Comparison of ENCODE assay signal across 26 cellular contexts in the genomic region with DNA sequence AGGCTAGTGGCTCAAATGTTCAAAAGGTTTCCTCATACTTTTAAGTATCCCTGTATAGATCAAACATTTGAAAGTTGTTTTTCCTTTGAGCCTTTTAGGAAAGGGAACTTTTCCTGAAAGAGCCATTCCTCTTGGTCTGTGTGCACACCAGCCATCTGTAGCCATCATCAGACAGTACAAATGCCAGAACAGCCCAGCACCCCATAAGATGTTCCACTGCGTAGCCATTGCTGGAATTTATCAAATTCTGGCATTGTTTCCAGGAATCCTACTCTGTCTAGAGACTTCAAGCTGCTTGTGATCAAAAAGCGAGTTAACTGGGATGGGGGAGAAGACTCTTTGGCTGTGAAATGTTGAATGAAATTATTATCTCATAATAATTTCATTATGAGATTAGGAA.
A peak's percentile ranks its signal among the peaks of the same experiment; 100 is the strongest.
DNase-seq lines count a peak whose midpoint lies in the region; TF ChIP-seq lines count a peak whose summit lies in the region.
"Had no signal": no experiment of that assay in that cellular context is flagged by ENCODE, and none has a peak within 500 bp of the region (broad histone marks: within the 10 kb centered on the region; RNA-seq: fewer than 3 reads in every experiment).

No MANE protein-coding gene starts in this region.

- WGBS in SK-N-SH (ENCODE audit: low lambda C conversion rate), result 43% methylated on average over 2 of the region's 2 CpGs

- no peak overlapping the region for H3K9ac ChIP-seq in SK-N-SH

- no peak overlapping the region for H3K4me3 ChIP-seq in SK-N-SH (ENCODE audit: low read depth in 2 of 2, low read length in 1 of 2)
- no peak overlapping the region for H3K4me3 ChIP-seq in muscle layer of duodenum (ENCODE audit: low read depth in 1 of 2, low read length in 2 of 2)
- H3K4me3 ChIP-seq: A549, right lobe of liver, SJSA1, thyroid gland had no signal

- no peaks in the 10 kb centered on the region for H3K9me2 ChIP-seq in SK-N-SH

- no peaks in the 10 kb centered on the region for H3K79me2 ChIP-seq in SK-N-SH (ENCODE audit: insufficient read depth)

- no peak overlapping the region for H3K4me2 ChIP-seq in SK-N-SH
- H3K4me2 ChIP-seq: A549 had no signal

- no peaks in the 10 kb centered on the region for H3K36me3 ChIP-seq in SK-N-SH (replicated peaks in 1 of 2; ENCODE audit: control insufficient read depth in 1 of 2, insufficient read depth in 2 of 2, low read length in 1 of 2)
- no peaks in the 10 kb centered on the region for H3K36me3 ChIP-seq in muscle layer of duodenum (ENCODE audit: control insufficient read depth in 1 of 2, insufficient read depth in 2 of 2, low read length in 2 of 2)
- H3K36me3 ChIP-seq: neutrophil, right lobe of liver, SJSA1, thyroid gland had no signal

- no peaks in the 10 kb centered on the region for H3F3A ChIP-seq in SK-N-SH (replicated peaks; ENCODE audit: insufficient read depth)

- peak overlapping the region in 1 of 2 experiments; percentile 61; a peak in 2 of 4 replicates for H3K27ac ChIP-seq in SK-N-SH (ENCODE audit: low read depth in 2 of 2, low read length in 1 of 2)
- H3K27ac ChIP-seq in muscle layer of duodenum (ENCODE audit: low read length), result peak overlapping the region; percentile 34
- H3K27ac ChIP-seq: A549, neutrophil, right lobe of liver, SJSA1 had no signal

- no peak for TF ChIP-seq CTCF in SK-N-SH (IDR thresholded peaks at IDR 0.05)

- TF ChIP-seq EP300 in SK-N-SH (IDR thresholded peaks at IDR 0.05; ENCODE audit: borderline replicate concordance in 1 of 2, low read depth in 1 of 2, low read length in 1 of 2), result no peak

- TF ChIP-seq RAD21 in SK-N-SH (IDR thresholded peaks at IDR 0.05; ENCODE audit: low read length), result no peak

- DNase-seq in AG08396 (ENCODE audit: low spot score) (peak; percentile 30), SK-N-SH (no peak), fibroblast of peridontal ligament (ENCODE audit: extremely low read depth) (peak; percentile 42), NOMO-1 treated with DMSO at 0.1 percent for 48 hours (lab: John Stamatoyannopoulos, UW; ENCODE audit: unreplicated experiment) (no peak), NCI-H2196 treated with DMSO at 0.1 percent for 48 hours (lab: John Stamatoyannopoulos, UW; ENCODE audit: unreplicated experiment) (no peak), dedifferentiated amniotic fluid mesenchymal stem cell (ENCODE audit: extremely low spot score) (no peak)
- no peak for DNase-seq in activated CD8-positive, alpha-beta memory T cell treated with anti-CD3 and anti-CD28 coated beads, Interleukin-2, amount 50 U/mL, for 48 hours
- DNase-seq: activated CD4-positive, alpha-beta T cell treated with anti-CD3 and anti-CD28 coated beads, Interleukin-2, amount 10 ng/mL, durations not matched to agents 24 days and 14 days; activated gamma-delta T cell; activated naive CD8-positive, alpha-beta T cell treated with anti-CD3 and anti-CD28 coated beads for 36 hours; activated T-cell treated with anti-CD3 and anti-CD28 coated beads, Interleukin-2, amount 50 U/mL, for 24 hours; aorta; cortex of kidney; effector memory CD8-positive, alpha-beta T cell; Kasumi-1; left colon; NCI-H1436; NCI-H510A; right lobe of liver; stimulated activated CD4-positive, alpha-beta T cell treated with anti-CD3 and anti-CD28 coated beads, Interleukin-4, amount 100 ng/mL, for 1 hour; T-helper 1 cell; thyroid gland had no signal

- no peak overlapping the region for H2AFZ ChIP-seq in SK-N-SH (ENCODE audit: low read depth)

- CTCF ChIA-PET in SK-N-SH (lab: Yijun Ruan, JAX), result interaction anchor here (1.0 kb wide), 1 partner anchor 185 kb away, joined by 3 read pairs; no protein-coding TSS in a partner anchor

- POLR2A ChIA-PET in SK-N-SH (lab: Yijun Ruan, JAX), result no interaction called here

- H3K9me3 ChIP-seq in SK-N-SH (no peaks in the 10 kb centered on the region), muscle layer of duodenum (ENCODE audit: control insufficient read depth in 1 of 2, low read length in 2 of 2) (no peaks in the 10 kb centered on the region)
- H3K9me3 ChIP-seq: A549, neutrophil, right lobe of liver, SJSA1, thyroid gland had no signal

- no peaks in the 10 kb centered on the region for H3K27me3 ChIP-seq in SK-N-SH (ENCODE audit: insufficient read depth)
- no peaks in the 10 kb centered on the region for H3K27me3 ChIP-seq in muscle layer of duodenum (ENCODE audit: low read depth, low read length)
- H3K27me3 ChIP-seq: right lobe of liver, SJSA1, thyroid gland had no signal

- peaks cover 0 to 30% of the 10 kb centered on the region in 2 experiments; a peak in 2 of 4 replicates for H3K4me1 ChIP-seq in SK-N-SH (ENCODE audit: control insufficient read depth in 1 of 2, insufficient read depth in 2 of 2, low read depth in 1 of 2, low read length in 1 of 2)
- H3K4me1 ChIP-seq in muscle layer of duodenum (ENCODE audit: control insufficient read depth in 1 of 2, insufficient read depth in 2 of 2, low read length in 2 of 2), result peaks cover 3 to 17% of the 10 kb centered on the region in 2 donors
- H3K4me1 ChIP-seq: right lobe of liver, SJSA1 had no signal

- no peaks in the 10 kb centered on the region for H4K20me1 ChIP-seq in SK-N-SH (ENCODE audit: insufficient read depth)

TF ChIP-seq in SK-N-SH, 30 proteins besides CTCF, POLR2A, EP300 and RAD21 (continues in another document):
- TF ChIP-seq TCF12 (IDR thresholded peaks at IDR 0.05), result peak; percentile 76
- TF ChIP-seq RCOR1 (IDR thresholded peaks at IDR 0.05; ENCODE audit: low read length), result peak; percentile 55; the same call in 1 of the 2 replicates
- TF ChIP-seq ELF1 (IDR thresholded peaks at IDR 0.05), result no peak
- 0 out of 2 replicates have a peak, but pooled peaks have one; percentile 20 for TF ChIP-seq POLR2AphosphoS5 (IDR thresholded peaks at IDR 0.05; ENCODE audit: low read depth, low read length)
- TF ChIP-seq, protein P1, sequence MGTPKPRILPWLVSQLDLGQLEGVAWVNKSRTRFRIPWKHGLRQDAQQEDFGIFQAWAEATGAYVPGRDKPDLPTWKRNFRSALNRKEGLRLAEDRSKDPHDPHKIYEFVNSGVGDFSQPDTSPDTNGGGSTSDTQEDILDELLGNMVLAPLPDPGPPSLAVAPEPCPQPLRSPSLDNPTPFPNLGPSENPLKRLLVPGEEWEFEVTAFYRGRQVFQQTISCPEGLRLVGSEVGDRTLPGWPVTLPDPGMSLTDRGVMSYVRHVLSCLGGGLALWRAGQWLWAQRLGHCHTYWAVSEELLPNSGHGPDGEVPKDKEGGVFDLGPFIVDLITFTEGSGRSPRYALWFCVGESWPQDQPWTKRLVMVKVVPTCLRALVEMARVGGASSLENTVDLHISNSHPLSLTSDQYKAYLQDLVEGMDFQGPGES (IDR thresholded peaks at IDR 0.05; ENCODE audit: low read depth, low read length), result no peak
- no peak for TF ChIP-seq FOXJ3 (CRISPR knock-in tag; IDR thresholded peaks at IDR 0.05)
- TF ChIP-seq NRF1 (IDR thresholded peaks at IDR 0.05; ENCODE audit: low read depth, low read length), result no peak
- TF ChIP-seq, protein P2, sequence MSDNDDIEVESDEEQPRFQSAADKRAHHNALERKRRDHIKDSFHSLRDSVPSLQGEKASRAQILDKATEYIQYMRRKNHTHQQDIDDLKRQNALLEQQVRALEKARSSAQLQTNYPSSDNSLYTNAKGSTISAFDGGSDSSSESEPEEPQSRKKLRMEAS (IDR thresholded peaks at IDR 0.05; ENCODE audit: low read depth), result no peak
- TF ChIP-seq GATA2 (CRISPR knock-in tag; IDR thresholded peaks at IDR 0.05), result no peak
- no peak for TF ChIP-seq TAF1 (IDR thresholded peaks at IDR 0.05; ENCODE audit: borderline replicate concordance, low read depth, low read length)
- peak; percentile 38 for TF ChIP-seq CHD2 (IDR thresholded peaks at IDR 0.05; ENCODE audit: low read length, partially characterized antibody)
- TF ChIP-seq, protein P3, sequence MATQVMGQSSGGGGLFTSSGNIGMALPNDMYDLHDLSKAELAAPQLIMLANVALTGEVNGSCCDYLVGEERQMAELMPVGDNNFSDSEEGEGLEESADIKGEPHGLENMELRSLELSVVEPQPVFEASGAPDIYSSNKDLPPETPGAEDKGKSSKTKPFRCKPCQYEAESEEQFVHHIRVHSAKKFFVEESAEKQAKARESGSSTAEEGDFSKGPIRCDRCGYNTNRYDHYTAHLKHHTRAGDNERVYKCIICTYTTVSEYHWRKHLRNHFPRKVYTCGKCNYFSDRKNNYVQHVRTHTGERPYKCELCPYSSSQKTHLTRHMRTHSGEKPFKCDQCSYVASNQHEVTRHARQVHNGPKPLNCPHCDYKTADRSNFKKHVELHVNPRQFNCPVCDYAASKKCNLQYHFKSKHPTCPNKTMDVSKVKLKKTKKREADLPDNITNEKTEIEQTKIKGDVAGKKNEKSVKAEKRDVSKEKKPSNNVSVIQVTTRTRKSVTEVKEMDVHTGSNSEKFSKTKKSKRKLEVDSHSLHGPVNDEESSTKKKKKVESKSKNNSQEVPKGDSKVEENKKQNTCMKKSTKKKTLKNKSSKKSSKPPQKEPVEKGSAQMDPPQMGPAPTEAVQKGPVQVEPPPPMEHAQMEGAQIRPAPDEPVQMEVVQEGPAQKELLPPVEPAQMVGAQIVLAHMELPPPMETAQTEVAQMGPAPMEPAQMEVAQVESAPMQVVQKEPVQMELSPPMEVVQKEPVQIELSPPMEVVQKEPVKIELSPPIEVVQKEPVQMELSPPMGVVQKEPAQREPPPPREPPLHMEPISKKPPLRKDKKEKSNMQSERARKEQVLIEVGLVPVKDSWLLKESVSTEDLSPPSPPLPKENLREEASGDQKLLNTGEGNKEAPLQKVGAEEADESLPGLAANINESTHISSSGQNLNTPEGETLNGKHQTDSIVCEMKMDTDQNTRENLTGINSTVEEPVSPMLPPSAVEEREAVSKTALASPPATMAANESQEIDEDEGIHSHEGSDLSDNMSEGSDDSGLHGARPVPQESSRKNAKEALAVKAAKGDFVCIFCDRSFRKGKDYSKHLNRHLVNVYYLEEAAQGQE (IDR thresholded peaks at IDR 0.05; ENCODE audit: low read depth, low read length), result 0 out of 2 replicates have a peak, but pooled peaks have one; percentile 4
- TF ChIP-seq NFIC (IDR thresholded peaks at IDR 0.05; ENCODE audit: borderline replicate concordance), result peak; percentile 18; the same call in 1 of the 2 replicates
- TF ChIP-seq RFX5 (IDR thresholded peaks at IDR 0.05; ENCODE audit: low read length), result no peak
- TF ChIP-seq, protein P4, sequence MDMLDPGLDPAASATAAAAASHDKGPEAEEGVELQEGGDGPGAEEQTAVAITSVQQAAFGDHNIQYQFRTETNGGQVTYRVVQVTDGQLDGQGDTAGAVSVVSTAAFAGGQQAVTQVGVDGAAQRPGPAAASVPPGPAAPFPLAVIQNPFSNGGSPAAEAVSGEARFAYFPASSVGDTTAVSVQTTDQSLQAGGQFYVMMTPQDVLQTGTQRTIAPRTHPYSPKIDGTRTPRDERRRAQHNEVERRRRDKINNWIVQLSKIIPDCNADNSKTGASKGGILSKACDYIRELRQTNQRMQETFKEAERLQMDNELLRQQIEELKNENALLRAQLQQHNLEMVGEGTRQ (IDR thresholded peaks at IDR 0.05; ENCODE audit: borderline replicate concordance, low read depth, low read length), result no peak
- TF ChIP-seq JUND (IDR thresholded peaks at IDR 0.05), result no peak
- no peak for TF ChIP-seq SIN3A (IDR thresholded peaks at IDR 0.05; ENCODE audit: borderline replicate concordance, low read depth, low read length)
- no peak for TF ChIP-seq EZH2phosphoT487 (IDR thresholded peaks at IDR 0.05; ENCODE audit: borderline replicate concordance, low read depth)

Comparison
In these comparisons a context has a peak if more than half of its experiments do, and no peak if none do; other contexts are left out.
1. DNase-seq: peak in AG08396 (single experiment) and fibroblast of peridontal ligament (single experiment); none in SK-N-SH (single experiment), NOMO-1 treated with DMSO at 0.1 percent for 48 hours (single experiment), NCI-H2196 treated with DMSO at 0.1 percent for 48 hours (single experiment), activated CD8-positive, alpha-beta memory T cell treated with anti-CD3 and anti-CD28 coated beads, Interleukin-2, amount 50 U/mL, for 48 hours (single experiment) and dedifferentiated amniotic fluid mesenchymal stem cell (single experiment).